8 cellular contexts compared by ENCODE assay signal in genomic region chr1:165073402-165074007, GRCh38.
DNase-seq lines count a peak whose midpoint lies in the region; ATAC-seq and TF ChIP-seq lines count a peak whose summit lies in the region.

No MANE protein-coding gene starts in this region.

- H3K4me1 ChIP-seq in right cardiac atrium (ENCODE audit: control insufficient read depth, insufficient read depth, low read length): no peaks in the 10 kb centered on the region
- H3K4me1 ChIP-seq in spleen: no peaks in the 10 kb centered on the region

- no peaks in the 10 kb centered on the region for H3K27me3 ChIP-seq in right cardiac atrium (ENCODE audit: control insufficient read depth, insufficient read depth)
- H3K27me3 ChIP-seq in spleen (replicated peaks in 1 of 7): no peaks in the 10 kb centered on the region

- no peaks in the 10 kb centered on the region for H3K9me3 ChIP-seq in right cardiac atrium (ENCODE audit: control insufficient read depth, low read length)
- no peaks in the 10 kb centered on the region for H3K9me3 ChIP-seq in spleen

- 23% methylated on average over 4 of the region's 4 CpGs for WGBS in right cardiac atrium
- 22 to 27% (median 26%) methylated on average over 4 of the region's 4 CpGs for WGBS in spleen, 5 donors

- TF ChIP-seq POLR2A in spleen (IDR thresholded peaks at IDR 0.05): no peak

- peak; percentile 43 for DNase-seq in GM12865 (ENCODE audit: low read depth)
- DNase-seq in NCI-H2107 (lab: John Stamatoyannopoulos, UW): peak; percentile 57
- DNase-seq in amniotic epithelial cell (ENCODE audit: low read depth): peak; percentile 44
- DNase-seq in right cardiac atrium: no peak
- no peak for DNase-seq in spleen
- DNase-seq in activated CD4-positive, CD25-positive, alpha-beta regulatory T cell (lab: John Stamatoyannopoulos, UW): no peak

- H3K27ac ChIP-seq in right cardiac atrium (ENCODE audit: low read length): no peak overlapping the region
- H3K27ac ChIP-seq in spleen: no peak overlapping the region

- ATAC-seq in HG02763 (IDR thresholded peaks at IDR 0.05; ENCODE audit: unreplicated experiment) (peak; percentile 57), right cardiac atrium (peak; percentile 55 to 61), GM19328 (IDR thresholded peaks at IDR 0.05; ENCODE audit: unreplicated experiment) (no peak)

- intact Hi-C loops in right cardiac atrium (cut with DNase I): loop anchor here in 3 of 4 donors (10.0 kb wide), 3 partner anchors 1539 to 1659 kb away; no protein-coding TSS in a partner anchor
- intact Hi-C loops in spleen (cut with DNase I; ENCODE audit: low total_unique reads): loop anchor here (10.0 kb wide), 2 partner anchors 269 to 1549 kb away; no protein-coding TSS in a partner anchor

- TF ChIP-seq CTCF in GM12865 (IDR thresholded peaks at IDR 0.05; ENCODE audit: insufficient read depth, low read depth, low read length, missing control alignments) (peak; percentile 54), spleen (IDR thresholded peaks at IDR 0.05 in 8 of 11, conservative IDR thresholded peaks at IDR 0.05 in 3 of 11) (peak in 10 of 11 experiments; percentile 19 to 68 (median 52))

- H3K36me3 ChIP-seq in spleen: no peaks in the 10 kb centered on the region

- H3K4me3 ChIP-seq in GM12865 (ENCODE audit: low read depth, low read length) (no peak overlapping the region), right cardiac atrium (ENCODE audit: low read length) (no peak overlapping the region), spleen (no peak overlapping the region)

Comparison
In these comparisons a context has a peak if more than half of its experiments do, and no peak if none do; other contexts are left out.
1. DNase-seq: peak in GM12865 (single experiment), NCI-H2107 (single experiment) and amniotic epithelial cell (single experiment); none in right cardiac atrium (0 of 3), spleen (single experiment) and activated CD4-positive, CD25-positive, alpha-beta regulatory T cell (0 of 4).